ENCODE assay signal across 8 cellular contexts in the genomic region with DNA sequence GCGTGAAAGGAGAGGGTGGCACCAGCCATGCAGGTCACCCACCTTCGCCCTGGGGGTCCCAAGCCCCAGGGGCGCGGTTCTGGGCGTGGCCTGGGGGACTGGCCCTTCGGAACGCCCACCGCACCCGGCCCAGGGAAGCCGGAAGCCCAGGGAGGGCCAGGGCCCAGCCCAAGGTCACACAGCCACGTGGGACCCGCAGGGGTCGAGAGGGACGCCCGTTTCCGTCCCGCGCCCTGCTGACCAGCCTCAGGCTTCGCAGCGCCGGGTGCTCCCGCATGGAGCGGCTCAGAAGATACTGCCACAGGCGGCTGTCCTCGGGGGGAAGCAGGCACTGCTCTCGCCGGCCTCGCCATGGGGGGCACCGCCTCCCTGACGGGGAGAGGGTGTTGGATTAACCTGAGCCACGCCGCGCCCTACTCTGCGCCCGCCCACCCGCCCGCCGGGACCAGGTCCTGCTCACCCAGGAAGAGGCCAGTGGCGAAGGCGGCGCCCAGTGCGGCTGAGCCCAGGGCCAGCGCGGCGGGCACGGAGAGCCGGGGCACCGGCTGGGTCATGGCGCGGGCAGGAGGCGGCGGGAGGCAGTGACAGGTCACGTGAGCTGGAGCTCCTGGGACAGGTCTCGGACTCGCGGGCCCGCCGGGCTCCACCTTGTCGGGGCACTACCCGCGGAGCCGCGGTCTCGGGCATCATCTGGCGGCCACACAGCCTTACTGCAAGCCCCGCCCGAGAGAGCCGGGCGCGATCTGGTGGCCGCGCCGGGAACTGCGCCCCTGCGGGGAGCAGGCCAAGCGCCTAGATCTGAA. TPM values are rescaled to one million over a fixed set of nuclear protein-coding genes. Genes with fewer than 3 reads are reported as not detected.
DNase-seq lines count a peak whose midpoint lies in the region; ATAC-seq and TF ChIP-seq lines count a peak whose summit lies in the region.

A gene (minus strand): TSS at position 583 of the 803 bp plus-strand sequence. CDS start 29 bp downstream, at position 554.

- peak; percentile 68 for ATAC-seq in GM18517 (IDR thresholded peaks at IDR 0.05; ENCODE audit: unreplicated experiment)
- peak; percentile 74 for ATAC-seq in HG03045 (IDR thresholded peaks at IDR 0.05; ENCODE audit: unreplicated experiment)

- peaks cover 9% of the 10 kb centered on the region for H3K27me3 Mint-ChIP-seq in brain

- H3K4me3 ChIP-seq in iPS-11a (ENCODE audit: low read depth, low read length) (peak within 1 kb of the TSS; percentile 62), skeletal muscle cell (ENCODE audit: low read depth, low read length) (peak within 1 kb of the TSS; percentile 63)

- H3K4me3 Mint-ChIP-seq in brain = peak within 1 kb of the TSS; percentile 63 to 84 (median 78)

- H3K27ac Mint-ChIP-seq in brain = peak within 1 kb of the TSS; percentile 11 to 81 (median 67)

- peak; percentile 100 for TF ChIP-seq CTCF in brain (conservative IDR thresholded peaks at IDR 0.05)

- H3K36me3 Mint-ChIP-seq in brain = peaks cover 19% of the 10 kb centered on the region

- H3K4me1 Mint-ChIP-seq in brain = peaks cover 24% of the 10 kb centered on the region

- peaks cover 0 to 7% (median 0%) of the 10 kb centered on the region in 5 experiments for H3K9me3 Mint-ChIP-seq in brain

- DNase-seq in A172 (ENCODE audit: low spot score) = peak; percentile 87
- DNase-seq in NCI-H2107 (lab: John Stamatoyannopoulos, UW) = peak; percentile 65
- DNase-seq in UCSD-AML1 (lab: John Stamatoyannopoulos, UW; ENCODE audit: unreplicated experiment) = peak; percentile 90
- DNase-seq in skeletal muscle cell (ENCODE audit: low read depth) = peak; percentile 38

RNA-seq across cellular contexts. Expression of the gene that starts here (rescaled TPM):
- total RNA-seq in A172 (2014; rRNA removed; shearing (Covaris generic)) = 27.0 and 49.9 TPM in 2 replicates
- 10.9 TPM for polyA plus RNA-seq in brain (ENCODE audit: insufficient read depth, low read depth, low replicate concordance)

Comparison
In these comparisons a context has a peak if more than half of its experiments do, and no peak if none do; other contexts are left out.
1. Peak in every context shown above with its lines: DNase-seq, ATAC-seq and H3K4me3 ChIP-seq.
2. DNase-seq: peak in every context shown above with its lines; median percentile 90 in UCSD-AML1; 87 in A172; 65 in NCI-H2107; 38 in skeletal muscle cell.